ENCODE assay signal across 13 cellular contexts in genomic region chr22:20565761-20566160, GRCh38. TPM values are rescaled to one million over a fixed set of nuclear protein-coding genes. Genes with fewer than 3 reads are reported as not detected.
DNase-seq lines count a peak whose midpoint lies in the region; ATAC-seq lines count a peak whose summit lies in the region.
"Had no signal": no experiment of that assay in that cellular context is flagged by ENCODE, and none has a peak within 500 bp of the region (broad histone marks: within the 10 kb centered on the region; RNA-seq: fewer than 3 reads in every experiment).

No MANE protein-coding gene starts in this region.

- DNase-seq in activated naive CD8-positive, alpha-beta T cell treated with anti-CD3 and anti-CD28 coated beads, Interleukin-2, amount 10 ng/mL, durations not matched to agents 7 days and 5 days, result no peak
- DNase-seq in activated naive CD8-positive, alpha-beta T cell treated with anti-CD3 and anti-CD28 coated beads for 36 hours, result no peak
- DNase-seq in T-helper 17 cell, result no peak
- DNase-seq in naive thymus-derived CD4-positive, alpha-beta T cell, result no peak
- peak; percentile 27 to 38 for DNase-seq in aorta
- DNase-seq in activated T-helper 1 cell treated with anti-CD3 and anti-CD28 coated beads, Interleukin-12 subunit alpha, Interleukin-12 subunit beta, Interleukin-2, Interleukin-4 antibody, amounts not matched to agents 30 ng/mL and 10 ng/mL and 1 ng/mL, durations not matched to agents 14 hours and 24 hours and 36 hours (ENCODE audit: low spot score), result no peak
- DNase-seq in NCI-H69 (lab: John Stamatoyannopoulos, UW), result no peak
- DNase-seq: activated B cell treated with CpG ODN at 0.5 μM for 24 hours; Calu3; effector CD8-positive, alpha-beta T cell; NCI-H1436; NCI-H82 had no signal

- H3K4me1 Mint-ChIP-seq in activated naive CD8-positive, alpha-beta T cell treated with anti-CD3 and anti-CD28 coated beads, Interleukin-2, amount 10 ng/mL, durations not matched to agents 7 days and 5 days, result peaks cover 68% of the 10 kb centered on the region
- H3K4me1 Mint-ChIP-seq in activated naive CD8-positive, alpha-beta T cell treated with anti-CD3 and anti-CD28 coated beads for 36 hours, result peaks cover 72% of the 10 kb centered on the region
- peaks cover 55% of the 10 kb centered on the region for H3K4me1 Mint-ChIP-seq in T-helper 17 cell
- peaks cover 64 to 92% (median 78%) of the 10 kb centered on the region in 7 donors for H3K4me1 Mint-ChIP-seq in naive thymus-derived CD4-positive, alpha-beta T cell
- H3K4me1 Mint-ChIP-seq in activated T-helper 1 cell treated with anti-CD3 and anti-CD28 coated beads, Interleukin-12 subunit alpha, Interleukin-12 subunit beta, Interleukin-2, Interleukin-4 antibody, amounts not matched to agents 30 ng/mL and 10 ng/mL and 1 ng/mL, durations not matched to agents 14 hours and 24 hours and 36 hours (ENCODE audit: low read depth), result peaks cover 71% of the 10 kb centered on the region

- no peaks in the 10 kb centered on the region for H3K27me3 ChIP-seq in naive thymus-derived CD4-positive, alpha-beta T cell (ENCODE audit: control insufficient read depth in 2 of 2, insufficient read depth in 2 of 2, low read length in 2 of 2)
- no peaks in the 10 kb centered on the region for H3K27me3 ChIP-seq in aorta (ENCODE audit: control insufficient read depth in 1 of 2, insufficient read depth in 2 of 2, low read length in 1 of 2)
- H3K27me3 ChIP-seq: hepatocyte had no signal

- peak overlapping the region; percentile 80 for H3K27ac Mint-ChIP-seq in activated naive CD8-positive, alpha-beta T cell treated with anti-CD3 and anti-CD28 coated beads, Interleukin-2, amount 10 ng/mL, durations not matched to agents 7 days and 5 days
- no peak overlapping the region for H3K27ac Mint-ChIP-seq in activated naive CD8-positive, alpha-beta T cell treated with anti-CD3 and anti-CD28 coated beads for 36 hours
- H3K27ac Mint-ChIP-seq in T-helper 17 cell, result peak overlapping the region; percentile 91
- H3K27ac Mint-ChIP-seq in naive thymus-derived CD4-positive, alpha-beta T cell, result peak overlapping the region; percentile 82 to 99 (median 93)
- no peak overlapping the region for H3K27ac Mint-ChIP-seq in activated T-helper 1 cell treated with anti-CD3 and anti-CD28 coated beads, Interleukin-12 subunit alpha, Interleukin-12 subunit beta, Interleukin-2, Interleukin-4 antibody, amounts not matched to agents 30 ng/mL and 10 ng/mL and 1 ng/mL, durations not matched to agents 14 hours and 24 hours and 36 hours
- H3K27ac Mint-ChIP-seq: activated B cell treated with CpG ODN at 0.5 μM for 24 hours had no signal

- H3K4me1 ChIP-seq in naive thymus-derived CD4-positive, alpha-beta T cell (ENCODE audit: control insufficient read depth in 2 of 2, insufficient read depth in 2 of 2, low read length in 2 of 2), result peaks cover 71 to 82% of the 10 kb centered on the region in 2 donors
- H3K4me1 ChIP-seq in aorta (ENCODE audit: control insufficient read depth in 1 of 2, insufficient read depth in 2 of 2, low read length in 2 of 2), result no peaks in the 10 kb centered on the region

- peaks cover 0 to 35% (median 12%) of the 10 kb centered on the region in 3 experiments for H3K36me3 ChIP-seq in naive thymus-derived CD4-positive, alpha-beta T cell (ENCODE audit: control insufficient read depth in 2 of 3, insufficient read depth in 3 of 3, low read length in 3 of 3)
- H3K36me3 ChIP-seq in aorta (ENCODE audit: control insufficient read depth in 1 of 2, insufficient read depth in 2 of 2, low read length in 1 of 2), result peaks cover 0 to 10% of the 10 kb centered on the region in 2 donors

- H3K36me3 Mint-ChIP-seq in activated naive CD8-positive, alpha-beta T cell treated with anti-CD3 and anti-CD28 coated beads, Interleukin-2, amount 10 ng/mL, durations not matched to agents 7 days and 5 days, result peaks cover 45% of the 10 kb centered on the region
- peaks cover 67% of the 10 kb centered on the region for H3K36me3 Mint-ChIP-seq in activated naive CD8-positive, alpha-beta T cell treated with anti-CD3 and anti-CD28 coated beads for 36 hours
- H3K36me3 Mint-ChIP-seq in T-helper 17 cell (ENCODE audit: low read depth), result peaks cover 5% of the 10 kb centered on the region
- H3K36me3 Mint-ChIP-seq in naive thymus-derived CD4-positive, alpha-beta T cell, result peaks cover 5 to 58% (median 12%) of the 10 kb centered on the region in 5 donors
- H3K36me3 Mint-ChIP-seq in activated T-helper 1 cell treated with anti-CD3 and anti-CD28 coated beads, Interleukin-12 subunit alpha, Interleukin-12 subunit beta, Interleukin-2, Interleukin-4 antibody, amounts not matched to agents 30 ng/mL and 10 ng/mL and 1 ng/mL, durations not matched to agents 14 hours and 24 hours and 36 hours (ENCODE audit: low read depth), result peaks cover 57% of the 10 kb centered on the region

- H3K27ac ChIP-seq in naive thymus-derived CD4-positive, alpha-beta T cell (ENCODE audit: low read depth, low read length), result peak overlapping the region; percentile 18
- no peak overlapping the region for H3K27ac ChIP-seq in aorta (ENCODE audit: low read depth in 1 of 2, low read length in 2 of 2)

- ATAC-seq in activated naive CD8-positive, alpha-beta T cell treated with anti-CD3 and anti-CD28 coated beads, Interleukin-2, amount 10 ng/mL, durations not matched to agents 7 days and 5 days (ENCODE audit: low read depth), result no peak
- no peak for ATAC-seq in T-helper 17 cell
- no peak for ATAC-seq in naive thymus-derived CD4-positive, alpha-beta T cell
- ATAC-seq in aorta (ENCODE audit: low FRiP score), result no peak

- H3K4me3 Mint-ChIP-seq in activated naive CD8-positive, alpha-beta T cell treated with anti-CD3 and anti-CD28 coated beads, Interleukin-2, amount 10 ng/mL, durations not matched to agents 7 days and 5 days, result no peak overlapping the region
- no peak overlapping the region for H3K4me3 Mint-ChIP-seq in activated naive CD8-positive, alpha-beta T cell treated with anti-CD3 and anti-CD28 coated beads for 36 hours
- peak overlapping the region; percentile 55 for H3K4me3 Mint-ChIP-seq in T-helper 17 cell
- peak overlapping the region; percentile 29 to 88 (median 82) for H3K4me3 Mint-ChIP-seq in naive thymus-derived CD4-positive, alpha-beta T cell
- H3K4me3 Mint-ChIP-seq in activated T-helper 1 cell treated with anti-CD3 and anti-CD28 coated beads, Interleukin-12 subunit alpha, Interleukin-12 subunit beta, Interleukin-2, Interleukin-4 antibody, amounts not matched to agents 30 ng/mL and 10 ng/mL and 1 ng/mL, durations not matched to agents 14 hours and 24 hours and 36 hours, result no peak overlapping the region
- H3K4me3 Mint-ChIP-seq: activated B cell treated with CpG ODN at 0.5 μM for 24 hours had no signal

- intact Hi-C loops in naive thymus-derived CD4-positive, alpha-beta T cell (cut with micrococcal nuclease), result loop anchor here in 1 of 2 donors (5.0 kb wide), 1 partner anchor 148 kb away; no protein-coding TSS in a partner anchor
- intact Hi-C loops in aorta (cut with DNase I), result no loop called here
- intact Hi-C loops in activated T-helper 1 cell treated with anti-CD3 and anti-CD28 coated beads, Interleukin-12 subunit alpha, Interleukin-12 subunit beta, Interleukin-2, Interleukin-4 antibody, amounts not matched to agents 30 ng/mL and 10 ng/mL and 1 ng/mL, durations not matched to agents 14 hours and 24 hours and 36 hours (cut with micrococcal nuclease), result loop anchor here (2.0 to 10.0 kb wide), 2 partner anchors 43 to 289 kb away; partner anchors contain the start of genes PI4KA and SNAP29

- WGBS in aorta, 2 donors, result 85% methylated on average over 4 of the region's 4 CpGs

- H3K27me3 Mint-ChIP-seq in activated naive CD8-positive, alpha-beta T cell treated with anti-CD3 and anti-CD28 coated beads, Interleukin-2, amount 10 ng/mL, durations not matched to agents 7 days and 5 days, result no peaks in the 10 kb centered on the region
- H3K27me3 Mint-ChIP-seq in activated naive CD8-positive, alpha-beta T cell treated with anti-CD3 and anti-CD28 coated beads for 36 hours, result no peaks in the 10 kb centered on the region
- H3K27me3 Mint-ChIP-seq in T-helper 17 cell, result no peaks in the 10 kb centered on the region
- H3K27me3 Mint-ChIP-seq in naive thymus-derived CD4-positive, alpha-beta T cell, result no peaks in the 10 kb centered on the region
- no peaks in the 10 kb centered on the region for H3K27me3 Mint-ChIP-seq in activated T-helper 1 cell treated with anti-CD3 and anti-CD28 coated beads, Interleukin-12 subunit alpha, Interleukin-12 subunit beta, Interleukin-2, Interleukin-4 antibody, amounts not matched to agents 30 ng/mL and 10 ng/mL and 1 ng/mL, durations not matched to agents 14 hours and 24 hours and 36 hours (ENCODE audit: insufficient read depth)
- H3K27me3 Mint-ChIP-seq: activated B cell treated with CpG ODN at 0.5 μM for 24 hours had no signal

- POLR2A ChIA-PET in activated naive CD8-positive, alpha-beta T cell treated with anti-CD3 and anti-CD28 coated beads, Interleukin-2, amount 10 ng/mL, durations not matched to agents 7 days and 5 days (lab: Charles Lee), result interaction anchor here (0.9 to 2.3 kb wide), 4 partner anchors 8 to 102 kb away, joined by 3 to 16 read pairs (median 8); no protein-coding TSS in a partner anchor
- POLR2A ChIA-PET in naive thymus-derived CD4-positive, alpha-beta T cell (lab: Charles Lee), result interaction anchor here (1.0 to 26.4 kb wide), 11 partner anchors 17 to 171 kb away, joined by 3 to 738 read pairs (median 5); partner anchors contain the start of genes MED15 and ZNF74

- no peaks in the 10 kb centered on the region for H3K9me3 Mint-ChIP-seq in activated naive CD8-positive, alpha-beta T cell treated with anti-CD3 and anti-CD28 coated beads, Interleukin-2, amount 10 ng/mL, durations not matched to agents 7 days and 5 days
- H3K9me3 Mint-ChIP-seq in activated naive CD8-positive, alpha-beta T cell treated with anti-CD3 and anti-CD28 coated beads for 36 hours, result no peaks in the 10 kb centered on the region
- H3K9me3 Mint-ChIP-seq in naive thymus-derived CD4-positive, alpha-beta T cell, result peaks cover 0 to 5% (median 0%) of the 10 kb centered on the region in 11 donors
- no peaks in the 10 kb centered on the region for H3K9me3 Mint-ChIP-seq in activated T-helper 1 cell treated with anti-CD3 and anti-CD28 coated beads, Interleukin-12 subunit alpha, Interleukin-12 subunit beta, Interleukin-2, Interleukin-4 antibody, amounts not matched to agents 30 ng/mL and 10 ng/mL and 1 ng/mL, durations not matched to agents 14 hours and 24 hours and 36 hours
- H3K9me3 Mint-ChIP-seq: activated B cell treated with CpG ODN at 0.5 μM for 24 hours had no signal

- H3K9me3 ChIP-seq in T-helper 17 cell (ENCODE audit: control insufficient read depth, low read length, poor library complexity, severe bottlenecking) (no peaks in the 10 kb centered on the region), aorta (ENCODE audit: control insufficient read depth, low read length) (no peaks in the 10 kb centered on the region)
- no peaks in the 10 kb centered on the region for H3K9me3 ChIP-seq in naive thymus-derived CD4-positive, alpha-beta T cell (ENCODE audit: control insufficient read depth in 2 of 3, low read length in 3 of 3)

- CTCF ChIA-PET in naive thymus-derived CD4-positive, alpha-beta T cell (lab: Charles Lee), result interaction anchor here (0.5 to 12.5 kb wide), 12 partner anchors 8 to 1082 kb away, joined by 3 to 229 read pairs (median 4); partner anchors contain the start of gene MED15

- peak overlapping the region; percentile 16 for H3K4me3 ChIP-seq in naive thymus-derived CD4-positive, alpha-beta T cell (ENCODE audit: low read length)
- no peak overlapping the region for H3K4me3 ChIP-seq in aorta (ENCODE audit: low read length in 2 of 2)
- H3K4me3 ChIP-seq: hepatocyte had no signal

RNA-seq across cellular contexts. Expression of gene MED15, which starts 58.4 kb away (rescaled TPM):
- 100 to 1,000 TPM; 227 to 233 TPM for total RNA-seq in activated naive CD8-positive, alpha-beta T cell treated with anti-CD3 and anti-CD28 coated beads, Interleukin-2, amount 10 ng/mL, durations not matched to agents 7 days and 5 days
- 10 to 100 TPM; 91.1 to 91.8 TPM for total RNA-seq in activated naive CD8-positive, alpha-beta T cell treated with anti-CD3 and anti-CD28 coated beads for 36 hours
- total RNA-seq in T-helper 17 cell (100 to 1,000 TPM; 207 to 251 TPM), aorta (100 to 1,000 TPM in 1 of 2 donors, 10 to 100 TPM in 1; 93.7 to 119 TPM)
- total RNA-seq in naive thymus-derived CD4-positive, alpha-beta T cell, result 100 to 1,000 TPM; 169 to 235 (median 201) TPM
- polyA plus RNA-seq in naive thymus-derived CD4-positive, alpha-beta T cell, result 10 to 100 TPM; 24.3 to 76.6 TPM
- 100 to 1,000 TPM in 1 of 2 donors, 10 to 100 TPM in 1; 23.5 to 100 TPM for polyA plus RNA-seq in aorta
- total RNA-seq in activated T-helper 1 cell treated with anti-CD3 and anti-CD28 coated beads, Interleukin-12 subunit alpha, Interleukin-12 subunit beta, Interleukin-2, Interleukin-4 antibody, amounts not matched to agents 30 ng/mL and 10 ng/mL and 1 ng/mL, durations not matched to agents 14 hours and 24 hours and 36 hours, result 103 and 110 TPM in 2 replicates

Comparison
In these comparisons a context has a peak if more than half of its experiments do, and no peak if none do; other contexts are left out.
1. H3K27ac Mint-ChIP-seq: peak in activated naive CD8-positive, alpha-beta T cell treated with anti-CD3 and anti-CD28 coated beads, Interleukin-2, amount 10 ng/mL, durations not matched to agents 7 days and 5 days (single experiment), T-helper 17 cell (single experiment) and naive thymus-derived CD4-positive, alpha-beta T cell (9 of 9); none in activated naive CD8-positive, alpha-beta T cell treated with anti-CD3 and anti-CD28 coated beads for 36 hours (single experiment) and activated T-helper 1 cell treated with anti-CD3 and anti-CD28 coated beads, Interleukin-12 subunit alpha, Interleukin-12 subunit beta, Interleukin-2, Interleukin-4 antibody, amounts not matched to agents 30 ng/mL and 10 ng/mL and 1 ng/mL, durations not matched to agents 14 hours and 24 hours and 36 hours (single experiment).
2. DNase-seq: peak in aorta (2 of 2); none in activated naive CD8-positive, alpha-beta T cell treated with anti-CD3 and anti-CD28 coated beads, Interleukin-2, amount 10 ng/mL, durations not matched to agents 7 days and 5 days (single experiment), activated naive CD8-positive, alpha-beta T cell treated with anti-CD3 and anti-CD28 coated beads for 36 hours (single experiment), T-helper 17 cell (0 of 3), naive thymus-derived CD4-positive, alpha-beta T cell (0 of 9), activated T-helper 1 cell treated with anti-CD3 and anti-CD28 coated beads, Interleukin-12 subunit alpha, Interleukin-12 subunit beta, Interleukin-2, Interleukin-4 antibody, amounts not matched to agents 30 ng/mL and 10 ng/mL and 1 ng/mL, durations not matched to agents 14 hours and 24 hours and 36 hours (single experiment) and NCI-H69 (single experiment).
3. H3K4me3 Mint-ChIP-seq: peak in T-helper 17 cell (single experiment) and naive thymus-derived CD4-positive, alpha-beta T cell (10 of 10); none in activated naive CD8-positive, alpha-beta T cell treated with anti-CD3 and anti-CD28 coated beads, Interleukin-2, amount 10 ng/mL, durations not matched to agents 7 days and 5 days (single experiment), activated naive CD8-positive, alpha-beta T cell treated with anti-CD3 and anti-CD28 coated beads for 36 hours (single experiment) and activated T-helper 1 cell treated with anti-CD3 and anti-CD28 coated beads, Interleukin-12 subunit alpha, Interleukin-12 subunit beta, Interleukin-2, Interleukin-4 antibody, amounts not matched to agents 30 ng/mL and 10 ng/mL and 1 ng/mL, durations not matched to agents 14 hours and 24 hours and 36 hours (single experiment).